8 cellular contexts compared by ENCODE assay signal in genomic region chr12:88035907-88036289, GRCh38. TPM values are rescaled to one million over a fixed set of nuclear protein-coding genes. Genes with fewer than 3 reads are reported as not detected.
DNase-seq lines count a peak whose midpoint lies in the region; ATAC-seq and TF ChIP-seq lines count a peak whose summit lies in the region.

No MANE protein-coding gene starts in this region.

- H3K27ac ChIP-seq in A673 (ENCODE audit: low read depth, low read length, poor library complexity, severe bottlenecking) (peak overlapping the region; percentile 80), hepatocyte (peak overlapping the region; percentile 89), spleen (peak overlapping the region; percentile 65 to 88 (median 81))

- peak overlapping the region; percentile 83 for H3K4me2 ChIP-seq in hepatocyte

- DNase-seq in A673 (ENCODE audit: low spot score): no peak
- DNase-seq in activated B cell treated with CpG ODN at 0.5 μM for 24 hours: no peak
- DNase-seq in hepatocyte (ENCODE audit: low spot score): no peak
- no peak for DNase-seq in spleen
- no peak for DNase-seq in NK-92 treated with Interleukin-12 subunit alpha and Interleukin-12 subunit beta, amount 100 ng/mL, for 24 hours (lab: John Stamatoyannopoulos, UW)
- DNase-seq in glomerular visceral epithelial cell (ENCODE audit: extremely low spot score): no peak

- peaks cover 8% of the 10 kb centered on the region for H4K20me1 ChIP-seq in hepatocyte (ENCODE audit: insufficient read depth, poor library complexity, severe bottlenecking)

- no peaks in the 10 kb centered on the region for H3K9me3 Mint-ChIP-seq in activated B cell treated with CpG ODN at 0.5 μM for 24 hours

- H3K36me3 Mint-ChIP-seq in activated B cell treated with CpG ODN at 0.5 μM for 24 hours (ENCODE audit: low read depth): peaks cover 14% of the 10 kb centered on the region

- peaks cover 31% of the 10 kb centered on the region for H3K4me1 Mint-ChIP-seq in activated B cell treated with CpG ODN at 0.5 μM for 24 hours

- POLR2A ChIA-PET in A673 (lab: Charles Lee; ENCODE audit: low non-redundant PET): no interaction called here
- POLR2A ChIA-PET in activated B cell treated with CpG ODN at 0.5 μM for 24 hours (lab: Charles Lee): interaction anchor here (1.1 to 1.9 kb wide), 2 partner anchors 14 to 106 kb away, joined by 5 to 8 read pairs; partner anchors contain the start of genes CEP290 and TMTC3

- no peaks in the 10 kb centered on the region for H3K27me3 Mint-ChIP-seq in activated B cell treated with CpG ODN at 0.5 μM for 24 hours

- peak overlapping the region; percentile 94 for H2AFZ ChIP-seq in hepatocyte

- peaks cover 14% of the 10 kb centered on the region for H3K4me1 ChIP-seq in A673 (ENCODE audit: insufficient read depth, low read length, poor library complexity, severe bottlenecking)
- peaks cover 21% of the 10 kb centered on the region for H3K4me1 ChIP-seq in hepatocyte (ENCODE audit: insufficient read depth)
- H3K4me1 ChIP-seq in spleen: peaks cover 16 to 44% (median 27%) of the 10 kb centered on the region in 6 donors

- CTCF ChIA-PET in A673 (lab: Charles Lee): no interaction called here
- CTCF ChIA-PET in activated B cell treated with CpG ODN at 0.5 μM for 24 hours (lab: Charles Lee): no interaction called here

- ATAC-seq in GM19023 (IDR thresholded peaks at IDR 0.05; ENCODE audit: unreplicated experiment) (peak; percentile 24), HG03108 (IDR thresholded peaks at IDR 0.05; ENCODE audit: unreplicated experiment) (peak; percentile 11), activated B cell treated with CpG ODN at 0.5 μM for 24 hours (ENCODE audit: low read depth) (no peak)

- H3K4me3 ChIP-seq in A673 (ENCODE audit: low read depth, low read length, poor library complexity, severe bottlenecking) (peak overlapping the region; percentile 85), hepatocyte (peak overlapping the region; percentile 88), spleen (peak overlapping the region; percentile 61 to 89 (median 74))

- no peaks in the 10 kb centered on the region for H3K9me2 ChIP-seq in hepatocyte (replicated peaks; ENCODE audit: insufficient read depth)

- peak overlapping the region; percentile 97 for H3K4me3 Mint-ChIP-seq in activated B cell treated with CpG ODN at 0.5 μM for 24 hours

- H3K36me3 ChIP-seq in A673 (ENCODE audit: insufficient read depth, low read length, poor library complexity, severe bottlenecking) (no peaks in the 10 kb centered on the region), hepatocyte (replicated peaks; ENCODE audit: insufficient read depth, low read depth) (no peaks in the 10 kb centered on the region), spleen (no peaks in the 10 kb centered on the region)

- BruUV-seq in A673 (replicated peaks; lab: Mats Ljungman, UMichigan): TSS peak; percentile 37

- WGBS in hepatocyte (ENCODE audit: low lambda C conversion rate, missing lambda C conversion rate): 2% methylated on average over 5 of the region's 5 CpGs
- WGBS in spleen, 5 donors: 5 to 8% (median 6%) methylated on average over 5 of the region's 5 CpGs

- peaks cover 48% of the 10 kb centered on the region for H3K79me2 ChIP-seq in hepatocyte

- TF ChIP-seq POLR2A in spleen (IDR thresholded peaks at IDR 0.05): no peak

- H3K27ac Mint-ChIP-seq in activated B cell treated with CpG ODN at 0.5 μM for 24 hours: peak overlapping the region; percentile 93

- TF ChIP-seq CTCF in A673 (conservative IDR thresholded peaks at IDR 0.05; ENCODE audit: low read depth, low read length) (no peak), activated B cell treated with CpG ODN at 0.5 μM for 24 hours (IDR thresholded peaks at IDR 0.05) (no peak), hepatocyte (IDR thresholded peaks at IDR 0.05; ENCODE audit: poor library complexity) (no peak), spleen (IDR thresholded peaks at IDR 0.05 in 8 of 11, conservative IDR thresholded peaks at IDR 0.05 in 3 of 11) (no peak)

- intact Hi-C loops in A673 (cut with micrococcal nuclease; ENCODE audit: unreplicated experiment) (no loop called here), activated B cell treated with CpG ODN at 0.5 μM for 24 hours (cut with micrococcal nuclease) (loop anchor here (1.0 to 10.0 kb wide), 4 partner anchors 25 to 1490 kb away; partner anchors contain the start of genes CEP290, POC1B and TMTC3), spleen (cut with DNase I; ENCODE audit: low total_unique reads) (no loop called here)

- H3K27me3 ChIP-seq in A673 (replicated peaks; ENCODE audit: insufficient read depth, low read depth, low read length, poor library complexity) (no peaks in the 10 kb centered on the region), hepatocyte (no peaks in the 10 kb centered on the region), spleen (replicated peaks in 1 of 7) (no peaks in the 10 kb centered on the region)

- H3K9me3 ChIP-seq in A673 (ENCODE audit: low read depth, low read length, poor library complexity, severe bottlenecking) (no peaks in the 10 kb centered on the region), hepatocyte (ENCODE audit: low read depth) (no peaks in the 10 kb centered on the region), spleen (no peaks in the 10 kb centered on the region)

RNA-seq across cellular contexts. Expression of gene C12orf50, which starts 6.7 kb away (rescaled TPM):
- total RNA-seq in A673 (2021): 0.15 and 0.20 TPM in 2 replicates
- total RNA-seq in activated B cell treated with CpG ODN at 0.5 μM for 24 hours: 0.07 and 0.12 TPM in 2 replicates
- total RNA-seq in hepatocyte: 0.40 TPM in 1 of 2 replicates, not detected in the other
- polyA plus RNA-seq in hepatocyte: not detected in 2 replicates
- total RNA-seq in spleen: under 1 TPM in 3 of 7 donors, not detected in 4; 0.17 to 0.27 (median 0.19) TPM
- not detected for polyA plus RNA-seq in spleen
